In genomic region chr7:637826-638225, GRCh38 we compare ENCODE assay signal across 1 cellular context.
TF ChIP-seq lines count a peak whose summit lies in the region.

No MANE protein-coding gene starts in this region.

TF ChIP-seq in GM23338, 12 proteins besides CTCF, POLR2A, EP300 and RAD21 (continued from another document):
- TF ChIP-seq REST (IDR thresholded peaks at IDR 0.05; ENCODE audit: unreplicated experiment), result no peak
- no peak for TF ChIP-seq CREB1 (CRISPR knock-in tag; IDR thresholded peaks at IDR 0.05; ENCODE audit: low read depth)
- no peak for TF ChIP-seq STAT1 (IDR thresholded peaks at IDR 0.05; ENCODE audit: unreplicated experiment)
- TF ChIP-seq JUNB (IDR thresholded peaks at IDR 0.05; ENCODE audit: unreplicated experiment), result no peak
- no peak for TF ChIP-seq ZNF331 (CRISPR knock-in tag; IDR thresholded peaks at IDR 0.05; ENCODE audit: low read depth)
- TF ChIP-seq POLR2AphosphoS5 (IDR thresholded peaks at IDR 0.05; ENCODE audit: low read depth), result no peak
